Comparison of ENCODE assay signal across 8 cellular contexts in the genomic region with DNA sequence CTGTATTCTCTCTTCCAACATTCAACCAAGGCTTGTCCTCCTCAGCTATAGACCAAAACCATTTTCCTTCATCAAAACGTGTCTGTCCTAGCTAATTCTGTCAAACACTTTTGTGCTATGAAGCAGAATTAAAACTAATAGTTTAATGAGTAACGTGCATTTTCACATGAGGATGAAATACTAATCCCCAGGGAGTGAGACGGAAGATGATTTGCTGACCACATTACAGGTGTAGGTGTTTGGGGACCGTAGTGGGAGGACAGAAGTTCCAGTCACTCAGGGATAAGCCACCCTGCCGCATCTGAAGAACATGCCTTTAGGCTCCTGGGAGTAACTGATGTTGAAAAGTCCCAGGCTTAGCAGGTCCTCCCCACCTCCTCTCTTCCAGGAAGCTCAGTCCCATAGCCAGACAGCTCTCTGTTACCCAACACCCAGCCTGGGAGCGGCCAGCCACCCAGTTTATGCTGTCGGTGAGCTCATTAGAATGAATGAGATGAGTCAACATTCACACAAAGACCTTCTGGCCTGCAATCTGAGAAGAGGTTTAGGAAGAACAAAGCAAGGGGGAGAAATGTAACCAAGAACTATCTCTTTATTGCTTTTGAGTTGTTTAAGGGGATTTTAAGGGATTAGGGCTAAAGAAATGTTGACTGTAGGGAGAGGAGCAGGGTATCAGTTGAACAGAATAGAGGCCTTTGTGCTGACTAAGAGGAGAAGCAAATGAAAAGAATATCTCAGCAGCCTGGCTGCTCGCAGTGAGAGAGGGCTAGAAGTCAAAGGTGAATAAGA.
DNase-seq lines count a peak whose midpoint lies in the region; ATAC-seq and TF ChIP-seq lines count a peak whose summit lies in the region.

No MANE protein-coding gene starts in this region.

- no peak for TF ChIP-seq CTCF in fibroblast of mammary gland (conservative IDR thresholded peaks at IDR 0.05; ENCODE audit: control insufficient read depth, insufficient read depth, low read depth, low read length)

- peak; percentile 92 for ATAC-seq in GM18511 (IDR thresholded peaks at IDR 0.05; ENCODE audit: unreplicated experiment)
- ATAC-seq in HG02623 (IDR thresholded peaks at IDR 0.05; ENCODE audit: unreplicated experiment) = peak; percentile 70

- H3K4me3 ChIP-seq in fibroblast of mammary gland (ENCODE audit: control insufficient read depth, low read depth, low read length) = no peak overlapping the region

- no peak overlapping the region for H3K27ac ChIP-seq in substantia nigra (ENCODE audit: low read depth, low read length, poor library complexity, severe bottlenecking)

- DNase-seq in NCI-H187 treated with DMSO at 0.1 percent for 48 hours (lab: John Stamatoyannopoulos, UW) (peak; percentile 59), fibroblast of mammary gland (ENCODE audit: low read depth) (peak; percentile 2), activated gamma-delta T cell (lab: John Stamatoyannopoulos, UW) (no peak), substantia nigra (lab: John Stamatoyannopoulos, UW) (no peak), RPMI8226 (no peak)
- no peak for DNase-seq in activated T-cell treated with anti-CD3 and anti-CD28 coated beads, Interleukin-2, amount 50 U/mL, for 48 hours

Comparison
In these comparisons a context has a peak if more than half of its experiments do, and no peak if none do; other contexts are left out.
1. DNase-seq: peak in NCI-H187 treated with DMSO at 0.1 percent for 48 hours (single experiment) and fibroblast of mammary gland (single experiment); none in activated gamma-delta T cell (single experiment), substantia nigra (0 of 49), RPMI8226 (single experiment) and activated T-cell treated with anti-CD3 and anti-CD28 coated beads, Interleukin-2, amount 50 U/mL, for 48 hours (0 of 2).